Comparison of ENCODE assay signal across 18 cellular contexts in genomic region chr6:112228480-112229332, GRCh38. TPM values are rescaled to one million over a fixed set of nuclear protein-coding genes. Genes with fewer than 3 reads are reported as not detected.
DNase-seq lines count a peak whose midpoint lies in the region; ATAC-seq and TF ChIP-seq lines count a peak whose summit lies in the region.
"Had no signal": no experiment of that assay in that cellular context is flagged by ENCODE, and none has a peak within 500 bp of the region (broad histone marks: within the 10 kb centered on the region; RNA-seq: fewer than 3 reads in every experiment).

No MANE protein-coding gene starts in this region.

- no peak overlapping the region for H3K9ac ChIP-seq in muscle layer of colon (ENCODE audit: low read length)

- TF ChIP-seq POLR2A in testis (IDR thresholded peaks at IDR 0.05), result no peak

- peak; percentile 27 for DNase-seq in testis
- DNase-seq in occipital lobe (lab: John Stamatoyannopoulos, UW), result no peak
- DNase-seq in KG1 (lab: John Stamatoyannopoulos, UW), result no peak
- DNase-seq: activated CD8-positive, alpha-beta memory T cell treated with anti-CD3 and anti-CD28 coated beads for 24 hours; activated naive CD4-positive, alpha-beta T cell treated with anti-CD3 and anti-CD28 coated beads for 36 hours; activated T-cell treated with anti-CD3 and anti-CD28 coated beads, Interleukin-2, amount 50 U/mL, for 48 hours; central memory CD4-positive, alpha-beta T cell; dorsolateral prefrontal cortex; NCI-H1105; NCI-H2081; stimulated activated CD4-positive, alpha-beta T cell treated with anti-CD3 and anti-CD28 coated beads, Interleukin-4, amount 100 ng/mL, for 4 hours had no signal

- H3K27ac ChIP-seq in HEK293 (ENCODE audit: extremely low read depth, low read depth, low read length) (no peak overlapping the region), muscle layer of colon (ENCODE audit: low read depth, low read length) (peak overlapping the region; percentile 72), testis (no peak overlapping the region)

- H3K27me3 Mint-ChIP-seq in brain, result peaks cover 4% of the 10 kb centered on the region

- no peak for TF ChIP-seq CTCF in HEK293 (tag by site-specific recombination; IDR thresholded peaks at IDR 0.05)
- no peak for TF ChIP-seq CTCF in brain (conservative IDR thresholded peaks at IDR 0.05)
- TF ChIP-seq CTCF in testis (IDR thresholded peaks at IDR 0.05), result no peak

- intact Hi-C loops in testis (cut with DNase I; ENCODE audit: low total_unique reads), result no loop called here

- no peaks in the 10 kb centered on the region for H3K9me3 Mint-ChIP-seq in brain
- H3K9me3 Mint-ChIP-seq: activated naive CD4-positive, alpha-beta T cell treated with anti-CD3 and anti-CD28 coated beads for 36 hours had no signal

- POLR2A ChIA-PET in HEK293 (lab: Yijun Ruan, JAX), result interaction anchor here (1.2 to 4.8 kb wide), 2 partner anchors 11 to 26 kb away, joined by 4 to 22 read pairs; partner anchors contain the start of gene LAMA4

- CTCF ChIA-PET in HEK293 (lab: Yijun Ruan, JAX), result interaction anchor here (0.6 to 2.1 kb wide), 4 partner anchors 9 to 48 kb away, joined by 3 to 6 read pairs (median 4); no protein-coding TSS in a partner anchor

- H3K36me3 Mint-ChIP-seq in brain, result peaks cover 4% of the 10 kb centered on the region

- no peak for ATAC-seq in HG02973 (IDR thresholded peaks at IDR 0.05; ENCODE audit: unreplicated experiment)
- ATAC-seq in HG03175 (IDR thresholded peaks at IDR 0.05; ENCODE audit: unreplicated experiment), result no peak
- ATAC-seq: activated CD4-positive, CD25-positive, alpha-beta regulatory T cell treated with anti-CD3 and anti-CD28 coated beads, Interleukin-2, amount 50 U/mL, for 24 hours had no signal

- H3K4me1 Mint-ChIP-seq in brain, result peaks cover 74% of the 10 kb centered on the region

- H3K36me3 ChIP-seq in HEK293 (ENCODE audit: control insufficient read depth in 2 of 2, insufficient read depth in 1 of 2, low read length in 2 of 2) (no peaks in the 10 kb centered on the region), muscle layer of colon (ENCODE audit: insufficient read depth, low read length) (peaks cover 6% of the 10 kb centered on the region), testis (ENCODE audit: low read depth, missing control alignments) (no peaks in the 10 kb centered on the region)

- WGBS in testis, 2 donors, result 66 to 72% methylated on average over 7 of the region's 7 CpGs

- peaks cover 35% of the 10 kb centered on the region for H3K4me1 ChIP-seq in HEK293 (ENCODE audit: control insufficient read depth, insufficient read depth, low read length)
- H3K4me1 ChIP-seq in muscle layer of colon (ENCODE audit: insufficient read depth, low read length), result peaks cover 66% of the 10 kb centered on the region
- H3K4me1 ChIP-seq in testis, result peaks cover 2% of the 10 kb centered on the region

- H3K4me3 ChIP-seq in HEK293 (ENCODE audit: low read depth, low read length) (no peak overlapping the region), muscle layer of colon (ENCODE audit: low read depth in 1 of 2, low read length in 2 of 2) (no peak overlapping the region), testis (no peak overlapping the region)
- H3K4me3 ChIP-seq: dorsolateral prefrontal cortex had no signal

- peak overlapping the region in 3 of 5 experiments; percentile 7 to 34 (median 29) for H3K27ac Mint-ChIP-seq in brain
- H3K27ac Mint-ChIP-seq: activated naive CD4-positive, alpha-beta T cell treated with anti-CD3 and anti-CD28 coated beads for 36 hours had no signal

- H3K4me3 Mint-ChIP-seq in brain, result no peak overlapping the region
- H3K4me3 Mint-ChIP-seq: activated naive CD4-positive, alpha-beta T cell treated with anti-CD3 and anti-CD28 coated beads for 36 hours had no signal

- H3K9me3 ChIP-seq in HEK293 (ENCODE audit: control insufficient read depth, insufficient read depth, low read depth, low read length) (no peaks in the 10 kb centered on the region), muscle layer of colon (ENCODE audit: low read length) (no peaks in the 10 kb centered on the region), testis (no peaks in the 10 kb centered on the region)

- H3K27me3 ChIP-seq in muscle layer of colon (ENCODE audit: control insufficient read depth in 1 of 2, insufficient read depth in 2 of 2, low read length in 2 of 2) (no peaks in the 10 kb centered on the region), testis (no peaks in the 10 kb centered on the region)
- H3K27me3 ChIP-seq: dorsolateral prefrontal cortex had no signal

TF ChIP-seq in HEK293, 187 proteins besides CTCF, POLR2A, EP300 and RAD21:
- TF ChIP-seq YY2 (tag by site-specific recombination; IDR thresholded peaks at IDR 0.05), result peak; percentile 61; the same call in 1 of the 2 replicates
- no peak for TF ChIP-seq PBX3 (CRISPR knock-in tag; IDR thresholded peaks at IDR 0.05)
- TF ChIP-seq MZF1 (tag by site-specific recombination; IDR thresholded peaks at IDR 0.05; ENCODE audit: borderline replicate concordance), result 0 out of 2 replicates have a peak, but pooled peaks have one; percentile 35
- peak; percentile 87 for TF ChIP-seq PRDM1 (tag by site-specific recombination; IDR thresholded peaks at IDR 0.05)

RNA-seq across cellular contexts. Expression of gene LAMA4, which starts 25.7 kb away (rescaled TPM):
- polyA plus RNA-seq in brain (ENCODE audit: insufficient read depth, low read depth, low replicate concordance), result 7.0 TPM
- 10 to 100 TPM; 49.2 to 61.0 TPM for total RNA-seq in testis
- 37.6 TPM for polyA plus RNA-seq in testis (ENCODE audit: insufficient read depth, low read depth, low replicate concordance)
- total RNA-seq in occipital lobe, result 19.2 TPM
- total RNA-seq: activated naive CD4-positive, alpha-beta T cell treated with anti-CD3 and anti-CD28 coated beads for 36 hours; NCI-H460 had no signal
